Comparison of ENCODE assay signal across 24 cellular contexts in the genomic region with DNA sequence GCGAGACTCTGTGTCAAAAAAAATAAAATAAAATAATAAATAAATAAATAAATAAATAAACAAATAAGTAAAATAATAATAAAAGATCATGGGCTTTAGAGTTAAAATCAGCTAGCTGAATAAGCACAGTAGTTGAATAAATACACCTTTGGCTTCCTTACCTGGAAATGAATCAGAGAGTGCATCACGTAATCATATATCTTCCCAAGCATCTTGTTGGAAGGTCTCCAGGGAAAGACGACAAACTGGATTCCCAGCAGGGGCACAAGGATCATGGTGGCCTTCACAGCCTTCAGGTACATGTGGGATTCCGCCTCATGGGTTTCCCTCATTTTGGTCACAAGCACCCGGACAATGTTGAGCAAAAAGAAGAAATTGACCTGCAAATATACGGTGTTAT.
"Had no signal": no experiment of that assay in that cellular context is flagged by ENCODE, and none has a peak within 500 bp of the region (broad histone marks: within the 10 kb centered on the region; RNA-seq: fewer than 3 reads in every experiment).

No MANE protein-coding gene starts in this region.

- H3K4me3 ChIP-seq: left lung, lower lobe of right lung, pancreas, prostate gland, skin epidermis, tibial nerve, uterus had no signal

- H3K36me3 ChIP-seq: left lung, lower lobe of right lung, pancreas, prostate gland, tibial nerve, uterus had no signal

- H3K27me3 ChIP-seq: left lung, pancreas, tibial nerve, uterus had no signal

- H3K4me1 ChIP-seq: left lung, lower lobe of right lung, pancreas, prostate gland, tibial nerve, uterus had no signal

- H3K9me3 ChIP-seq: left lung, lower lobe of right lung, pancreas, prostate gland, tibial nerve, uterus had no signal

- FAIRE-seq: islet of Langerhans, kidney, pancreas had no signal

- DNase-seq: hippocampal formation; immature natural killer cell; kidney; left colon; left lung; lower lobe of right lung; mammary epithelial cell; mesenchymal stem cell; naive thymus-derived CD8-positive, alpha-beta T cell; nucleus accumbens; pancreas; retina; stimulated activated CD4-positive, alpha-beta T cell treated with anti-CD3 and anti-CD28 coated beads, Interleukin-1b, Interleukin-23, amount 100 ng/mL, for 48 hours; stimulated activated CD4-positive, alpha-beta T cell treated with anti-CD3 and anti-CD28 coated beads, Interleukin-2, amount 100 ng/mL, for 48 hours; stimulated activated CD4-positive, alpha-beta T cell treated with anti-CD3 and anti-CD28 coated beads, Interleukin-4, amount 100 ng/mL, for 4 hours; stimulated activated CD8-positive, alpha-beta memory T cell treated with anti-CD3 and anti-CD28 coated beads, Interleukin-4, amount 100 ng/mL, for 48 hours; stimulated activated naive CD4-positive, alpha-beta T cell treated with Interleukin-2 at 50 U/mL for 16 hours; stimulated activated naive CD8-positive, alpha-beta T cell treated with anti-CD3 and anti-CD28 coated beads, Interleukin-15, amount 100 ng/mL, for 72 hours; substantia nigra; uterus had no signal

- H3K27ac ChIP-seq: left lung, lower lobe of right lung, pancreas, prostate gland, skin epidermis, tibial nerve, uterus had no signal
